In genomic region chr6:24910850-24911712, GRCh38 we compare ENCODE assay signal across 8 cellular contexts. TPM values are rescaled to one million over a fixed set of nuclear protein-coding genes. Genes with fewer than 3 reads are reported as not detected.
DNase-seq lines count a peak whose midpoint lies in the region; ATAC-seq, FAIRE-seq and TF ChIP-seq lines count a peak whose summit lies in the region.

No MANE protein-coding gene starts in this region.

- no peak for TF ChIP-seq EP300 in tibial nerve (IDR thresholded peaks at IDR 0.05)

- TF ChIP-seq POLR2A in tibial nerve (IDR thresholded peaks at IDR 0.05) (peak in 1 of 2 donors; percentile 30), H54 (IDR thresholded peaks at IDR 0.05; ENCODE audit: low read depth, low read length) (no peak)

- peak overlapping the region; percentile 94 for H3K4me3 Mint-ChIP-seq in CD8-positive, alpha-beta T cell
- H3K4me3 Mint-ChIP-seq in activated T-helper 1 cell treated with anti-CD3 and anti-CD28 coated beads, Interleukin-12 subunit alpha, Interleukin-12 subunit beta, Interleukin-2, Interleukin-4 antibody, amounts not matched to agents 30 ng/mL and 10 ng/mL and 1 ng/mL, durations not matched to agents 14 hours and 24 hours and 36 hours, result peak overlapping the region; percentile 89
- H3K4me3 Mint-ChIP-seq in naive thymus-derived CD8-positive, alpha-beta T cell, result peak overlapping the region; percentile 81 to 99 (median 94)

- no peaks in the 10 kb centered on the region for H3K9me3 Mint-ChIP-seq in CD8-positive, alpha-beta T cell
- H3K9me3 Mint-ChIP-seq in activated T-helper 1 cell treated with anti-CD3 and anti-CD28 coated beads, Interleukin-12 subunit alpha, Interleukin-12 subunit beta, Interleukin-2, Interleukin-4 antibody, amounts not matched to agents 30 ng/mL and 10 ng/mL and 1 ng/mL, durations not matched to agents 14 hours and 24 hours and 36 hours, result no peaks in the 10 kb centered on the region
- no peaks in the 10 kb centered on the region for H3K9me3 Mint-ChIP-seq in naive thymus-derived CD8-positive, alpha-beta T cell

- H3K27ac ChIP-seq in CD8-positive, alpha-beta T cell (ENCODE audit: low read depth, low read length), result peak overlapping the region; percentile 62
- peak overlapping the region; percentile 11 to 81 (median 75) for H3K27ac ChIP-seq in tibial nerve

- WGBS in tibial nerve, 2 donors, result 0 to 1% methylated on average over 33 to 46 of the region's 60 CpGs

- H3K27me3 ChIP-seq in CD8-positive, alpha-beta T cell (ENCODE audit: insufficient read depth, low read length), result no peaks in the 10 kb centered on the region
- H3K27me3 ChIP-seq in tibial nerve, result peaks cover 0 to 11% of the 10 kb centered on the region in 2 donors

- H3K36me3 ChIP-seq in CD8-positive, alpha-beta T cell (ENCODE audit: insufficient read depth, low read length), result peaks cover 20% of the 10 kb centered on the region
- H3K36me3 ChIP-seq in tibial nerve, result no peaks in the 10 kb centered on the region

- peak overlapping the region; percentile 62 for H3K4me3 ChIP-seq in CD8-positive, alpha-beta T cell (ENCODE audit: low read depth, low read length)
- H3K4me3 ChIP-seq in HFF-Myc (replicated peaks; ENCODE audit: low read depth, low read length) (peak overlapping the region; percentile 68), fibroblast of pulmonary artery (replicated peaks; ENCODE audit: low read depth, low read length) (peak overlapping the region; percentile 63), tibial nerve (peak overlapping the region; percentile 41 to 64 (median 54))

- CTCF ChIA-PET in CD8-positive, alpha-beta T cell (lab: Charles Lee), result interaction anchor here (0.9 to 14.0 kb wide), 18 partner anchors 9 to 106 kb away, joined by 3 to 176 read pairs (median 8); partner anchors contain the start of gene RIPOR2

- intact Hi-C loops in CD8-positive, alpha-beta T cell (cut with DNase I, micrococcal nuclease), result loop anchor here (1.0 to 2.0 kb wide), 4 partner anchors 8 to 82 kb away; no protein-coding TSS in a partner anchor
- intact Hi-C loops in activated T-helper 1 cell treated with anti-CD3 and anti-CD28 coated beads, Interleukin-12 subunit alpha, Interleukin-12 subunit beta, Interleukin-2, Interleukin-4 antibody, amounts not matched to agents 30 ng/mL and 10 ng/mL and 1 ng/mL, durations not matched to agents 14 hours and 24 hours and 36 hours (cut with micrococcal nuclease), result loop anchor here (1.0 kb wide), 2 partner anchors 8 to 53 kb away; no protein-coding TSS in a partner anchor

- H3K4me1 Mint-ChIP-seq in CD8-positive, alpha-beta T cell (ENCODE audit: low read depth), result peaks cover 93% of the 10 kb centered on the region
- peaks cover 91% of the 10 kb centered on the region for H3K4me1 Mint-ChIP-seq in activated T-helper 1 cell treated with anti-CD3 and anti-CD28 coated beads, Interleukin-12 subunit alpha, Interleukin-12 subunit beta, Interleukin-2, Interleukin-4 antibody, amounts not matched to agents 30 ng/mL and 10 ng/mL and 1 ng/mL, durations not matched to agents 14 hours and 24 hours and 36 hours (ENCODE audit: low read depth)
- peaks cover 75 to 100% (median 98%) of the 10 kb centered on the region in 4 donors for H3K4me1 Mint-ChIP-seq in naive thymus-derived CD8-positive, alpha-beta T cell

- H3K27me3 Mint-ChIP-seq in CD8-positive, alpha-beta T cell (ENCODE audit: low read depth), result no peaks in the 10 kb centered on the region
- no peaks in the 10 kb centered on the region for H3K27me3 Mint-ChIP-seq in activated T-helper 1 cell treated with anti-CD3 and anti-CD28 coated beads, Interleukin-12 subunit alpha, Interleukin-12 subunit beta, Interleukin-2, Interleukin-4 antibody, amounts not matched to agents 30 ng/mL and 10 ng/mL and 1 ng/mL, durations not matched to agents 14 hours and 24 hours and 36 hours (ENCODE audit: insufficient read depth)
- no peaks in the 10 kb centered on the region for H3K27me3 Mint-ChIP-seq in naive thymus-derived CD8-positive, alpha-beta T cell

- H3K9me3 ChIP-seq in CD8-positive, alpha-beta T cell (ENCODE audit: low read length), result no peaks in the 10 kb centered on the region
- no peaks in the 10 kb centered on the region for H3K9me3 ChIP-seq in tibial nerve

- no peak for TF ChIP-seq CTCF in CD8-positive, alpha-beta T cell (IDR thresholded peaks at IDR 0.05)
- no peak for TF ChIP-seq CTCF in HFF-Myc (IDR thresholded peaks at IDR 0.05; ENCODE audit: low read depth, low read length, missing control alignments)
- no peak for TF ChIP-seq CTCF in fibroblast of pulmonary artery (IDR thresholded peaks at IDR 0.05; ENCODE audit: low read length, missing control alignments)
- no peak for TF ChIP-seq CTCF in tibial nerve (IDR thresholded peaks at IDR 0.05)

- H3K27ac Mint-ChIP-seq in CD8-positive, alpha-beta T cell, result peak overlapping the region; percentile 98
- H3K27ac Mint-ChIP-seq in activated T-helper 1 cell treated with anti-CD3 and anti-CD28 coated beads, Interleukin-12 subunit alpha, Interleukin-12 subunit beta, Interleukin-2, Interleukin-4 antibody, amounts not matched to agents 30 ng/mL and 10 ng/mL and 1 ng/mL, durations not matched to agents 14 hours and 24 hours and 36 hours, result peak overlapping the region; percentile 94
- peak overlapping the region; percentile 96 to 99 (median 98) for H3K27ac Mint-ChIP-seq in naive thymus-derived CD8-positive, alpha-beta T cell

- peaks cover 92% of the 10 kb centered on the region for H3K4me1 ChIP-seq in CD8-positive, alpha-beta T cell (ENCODE audit: insufficient read depth, low read length)
- peaks cover 0 to 40% (median 14%) of the 10 kb centered on the region in 4 donors for H3K4me1 ChIP-seq in tibial nerve

- peak; percentile 38 for ATAC-seq in CD8-positive, alpha-beta T cell
- peak; percentile 39 to 45 for ATAC-seq in naive thymus-derived CD8-positive, alpha-beta T cell

- peaks cover 91% of the 10 kb centered on the region for H3K36me3 Mint-ChIP-seq in CD8-positive, alpha-beta T cell
- peaks cover 26% of the 10 kb centered on the region for H3K36me3 Mint-ChIP-seq in activated T-helper 1 cell treated with anti-CD3 and anti-CD28 coated beads, Interleukin-12 subunit alpha, Interleukin-12 subunit beta, Interleukin-2, Interleukin-4 antibody, amounts not matched to agents 30 ng/mL and 10 ng/mL and 1 ng/mL, durations not matched to agents 14 hours and 24 hours and 36 hours (ENCODE audit: low read depth)
- H3K36me3 Mint-ChIP-seq in naive thymus-derived CD8-positive, alpha-beta T cell, result peaks cover 10 to 91% (median 40%) of the 10 kb centered on the region in 3 donors

- no peak for FAIRE-seq in H54 (lab: Jason Lieb, UNC)

- POLR2A ChIA-PET in CD8-positive, alpha-beta T cell (lab: Charles Lee), result interaction anchor here (0.8 to 6.5 kb wide), 21 partner anchors 8 to 160 kb away, joined by 3 to 59 read pairs (median 5); partner anchors contain the start of gene RIPOR2
- POLR2A ChIA-PET in naive thymus-derived CD8-positive, alpha-beta T cell (lab: Charles Lee), result interaction anchor here (0.7 to 17.4 kb wide), 23 partner anchors 8 to 106 kb away, joined by 3 to 446 read pairs (median 6); partner anchors contain the start of gene RIPOR2

- peak in 5 of 7 experiments; percentile 29 to 70 (median 64) for DNase-seq in CD8-positive, alpha-beta T cell
- DNase-seq in HFF-Myc (ENCODE audit: extremely low read depth, low read depth) (no peak), NCI-H526 (lab: John Stamatoyannopoulos, UW) (peak; percentile 60 to 89), fibroblast of pulmonary artery (ENCODE audit: low read depth) (peak; percentile 49), tibial nerve (ENCODE audit: low spot score in 2 of 2) (peak; percentile 34 to 42), H54 (ENCODE audit: insufficient read length, low spot score) (no peak)
- DNase-seq in activated T-helper 1 cell treated with anti-CD3 and anti-CD28 coated beads, Interleukin-12 subunit alpha, Interleukin-12 subunit beta, Interleukin-2, Interleukin-4 antibody, amounts not matched to agents 30 ng/mL and 10 ng/mL and 1 ng/mL, durations not matched to agents 14 hours and 24 hours and 36 hours (ENCODE audit: low spot score), result peak; percentile 29
- peak in 7 of 10 donors; percentile 39 to 70 (median 57) for DNase-seq in naive thymus-derived CD8-positive, alpha-beta T cell

RNA-seq across cellular contexts. Expression of gene RIPOR2, which starts 24.7 kb away (rescaled TPM):
- 10 to 100 TPM; 92.5 to 93.2 TPM for total RNA-seq in CD8-positive, alpha-beta T cell
- total RNA-seq in activated T-helper 1 cell treated with anti-CD3 and anti-CD28 coated beads, Interleukin-12 subunit alpha, Interleukin-12 subunit beta, Interleukin-2, Interleukin-4 antibody, amounts not matched to agents 30 ng/mL and 10 ng/mL and 1 ng/mL, durations not matched to agents 14 hours and 24 hours and 36 hours, result 30.8 and 31.1 TPM in 2 replicates
- total RNA-seq in naive thymus-derived CD8-positive, alpha-beta T cell, result 100 to 1,000 TPM; 511 to 531 TPM
- polyA plus RNA-seq in naive thymus-derived CD8-positive, alpha-beta T cell, result 100 to 1,000 TPM; 413 to 542 (median 468) TPM
- total RNA-seq in tibial nerve, result 10 to 100 TPM in 3 of 4 donors, 1 to 10 TPM in 1; 8.8 to 27.0 (median 19.0) TPM

Comparison
In these comparisons a context has a peak if more than half of its experiments do, and no peak if none do; other contexts are left out.
1. DNase-seq: peak in CD8-positive, alpha-beta T cell (5 of 7), NCI-H526 (2 of 2), activated T-helper 1 cell treated with anti-CD3 and anti-CD28 coated beads, Interleukin-12 subunit alpha, Interleukin-12 subunit beta, Interleukin-2, Interleukin-4 antibody, amounts not matched to agents 30 ng/mL and 10 ng/mL and 1 ng/mL, durations not matched to agents 14 hours and 24 hours and 36 hours (single experiment), fibroblast of pulmonary artery (single experiment), naive thymus-derived CD8-positive, alpha-beta T cell (7 of 10) and tibial nerve (2 of 2); none in HFF-Myc (single experiment) and H54 (single experiment).
2. RNA of gene RIPOR2, which starts 24.7 kb away (total RNA-seq): 511 to 531 TPM in naive thymus-derived CD8-positive, alpha-beta T cell; 92.5 to 93.2 TPM in CD8-positive, alpha-beta T cell, 30.8 to 31.1 TPM in activated T-helper 1 cell treated with anti-CD3 and anti-CD28 coated beads, Interleukin-12 subunit alpha, Interleukin-12 subunit beta, Interleukin-2, Interleukin-4 antibody, amounts not matched to agents 30 ng/mL and 10 ng/mL and 1 ng/mL, durations not matched to agents 14 hours and 24 hours and 36 hours and 8.8 to 27.0 TPM in tibial nerve; every median in the first group is over 4 times any median in the second.
3. Peak in every context shown above with its lines, with median percentiles within 50 percentile points of each other: H3K4me3 ChIP-seq, H3K27ac Mint-ChIP-seq and H3K4me3 Mint-ChIP-seq.